ENCODE assay signal across 20 cellular contexts in the genomic region with DNA sequence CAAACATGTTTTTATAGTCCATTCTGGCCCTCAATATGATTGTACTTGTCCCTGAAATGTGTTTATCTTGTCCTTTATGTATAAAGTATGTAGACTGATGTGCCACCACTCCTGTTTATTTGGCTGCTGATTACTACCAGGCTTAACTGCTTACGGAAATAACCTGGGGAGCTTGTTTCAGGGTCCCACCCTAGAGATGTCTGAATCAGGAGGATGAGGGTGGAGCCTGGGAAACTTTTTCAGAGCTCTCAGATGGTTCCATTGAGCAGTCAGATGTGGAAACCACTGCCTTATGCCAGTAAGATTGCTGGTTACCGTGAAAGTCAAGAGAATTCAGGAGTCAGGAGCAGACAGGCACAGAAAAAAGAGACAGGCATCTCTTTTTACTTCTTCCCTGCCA. TPM values are rescaled to one million over a fixed set of nuclear protein-coding genes. Genes with fewer than 3 reads are reported as not detected.
DNase-seq lines count a peak whose midpoint lies in the region; TF ChIP-seq lines count a peak whose summit lies in the region.
"Had no signal": no experiment of that assay in that cellular context is flagged by ENCODE, and none has a peak within 500 bp of the region (broad histone marks: within the 10 kb centered on the region; RNA-seq: fewer than 3 reads in every experiment).

No MANE protein-coding gene starts in this region.

- TF ChIP-seq CTCF in Calu3 (IDR thresholded peaks at IDR 0.05; ENCODE audit: unreplicated experiment): no peak
- TF ChIP-seq CTCF in GM12865 (IDR thresholded peaks at IDR 0.05; ENCODE audit: insufficient read depth, low read depth, low read length, missing control alignments): no peak
- no peak for TF ChIP-seq CTCF in epithelial cell of esophagus (IDR thresholded peaks at IDR 0.05; ENCODE audit: insufficient read depth, low read depth, low read length, missing control alignments)
- TF ChIP-seq CTCF in smooth muscle cell (IDR thresholded peaks at IDR 0.05; ENCODE audit: borderline replicate concordance, insufficient read depth, poor library complexity, severe bottlenecking): no peak
- no peak for TF ChIP-seq CTCF in sigmoid colon (IDR thresholded peaks at IDR 0.05)

- 78% methylated on average over 2 of the region's 2 CpGs for WGBS in smooth muscle cell (ENCODE audit: low lambda C conversion rate)
- WGBS in sigmoid colon, 2 donors: 79 to 84% methylated on average over 2 of the region's 2 CpGs

- no peak for TF ChIP-seq POLR2A in sigmoid colon (IDR thresholded peaks at IDR 0.05)

- H3K9ac ChIP-seq in smooth muscle cell (ENCODE audit: low read depth): no peak overlapping the region

- H3K27ac Mint-ChIP-seq in Calu3 (ENCODE audit: unreplicated experiment): peak overlapping the region; percentile 40
- H3K27ac Mint-ChIP-seq: CD4-positive, alpha-beta memory T cell; HFFc6 had no signal

- no peak overlapping the region for H3K4me3 Mint-ChIP-seq in Calu3 (ENCODE audit: low read depth, unreplicated experiment)
- H3K4me3 Mint-ChIP-seq: CD4-positive, alpha-beta memory T cell; HFFc6 had no signal

- DNase-seq in Calu3 (no peak), GM12865 (ENCODE audit: low read depth) (peak; percentile 32), epithelial cell of esophagus (ENCODE audit: low read depth) (peak; percentile 61), smooth muscle cell (lab: John Stamatoyannopoulos, UW; ENCODE audit: unreplicated experiment) (no peak), sigmoid colon (no peak), DMS114 treated with DMSO at 0.1 percent for 48 hours (lab: John Stamatoyannopoulos, UW; ENCODE audit: unreplicated experiment) (no peak)
- no peak for DNase-seq in central memory CD4-positive, alpha-beta T cell
- DNase-seq: BE2C; CD4-positive, alpha-beta memory T cell; GF-D8; HFFc6; KG1; NCI-H1048; NCI-H345; NCI-H526 treated with DMSO at 0.1 percent for 48 hours; OCI-M1 had no signal

- H2AFZ ChIP-seq in smooth muscle cell (ENCODE audit: low read depth): no peak overlapping the region

- no peaks in the 10 kb centered on the region for H3F3A ChIP-seq in smooth muscle cell (ENCODE audit: low read depth)

- H4K20me1 ChIP-seq in smooth muscle cell (ENCODE audit: low read depth): peaks cover 89% of the 10 kb centered on the region

- peak overlapping the region; percentile 13 for H3K27ac ChIP-seq in smooth muscle cell (ENCODE audit: low read depth)
- H3K27ac ChIP-seq in sigmoid colon: no peak overlapping the region
- H3K27ac ChIP-seq: RWPE1 had no signal

- TF ChIP-seq EP300 in sigmoid colon (IDR thresholded peaks at IDR 0.05): no peak

- no TSS peak for BruUV-seq in Calu3 (replicated peaks; lab: Mats Ljungman, UMichigan)

- H3K4me1 Mint-ChIP-seq in Calu3 (ENCODE audit: low read depth, unreplicated experiment): no peaks in the 10 kb centered on the region

- no peaks in the 10 kb centered on the region for H3K27me3 Mint-ChIP-seq in Calu3 (ENCODE audit: unreplicated experiment)
- H3K27me3 Mint-ChIP-seq: CD4-positive, alpha-beta memory T cell had no signal

- H3K36me3 ChIP-seq in smooth muscle cell (ENCODE audit: low read depth): peaks cover 20% of the 10 kb centered on the region
- peaks cover 16 to 55% (median 31%) of the 10 kb centered on the region in 4 donors for H3K36me3 ChIP-seq in sigmoid colon

- H3K4me3 ChIP-seq in GM12865 (ENCODE audit: low read depth, low read length) (no peak overlapping the region), epithelial cell of esophagus (ENCODE audit: low read length) (no peak overlapping the region), smooth muscle cell (no peak overlapping the region), sigmoid colon (no peak overlapping the region)

- H3K4me2 ChIP-seq in smooth muscle cell: no peak overlapping the region

- H3K9me3 ChIP-seq in smooth muscle cell (replicated peaks; ENCODE audit: low read depth) (no peaks in the 10 kb centered on the region), sigmoid colon (no peaks in the 10 kb centered on the region)
- H3K9me3 ChIP-seq: BE2C had no signal

- H3K4me1 ChIP-seq in smooth muscle cell (ENCODE audit: low read depth) (no peaks in the 10 kb centered on the region), sigmoid colon (peaks cover 0 to 16% (median 6%) of the 10 kb centered on the region in 4 donors)
- H3K4me1 ChIP-seq: BE2C had no signal

- CTCF ChIA-PET in Calu3 (lab: Charles Lee): interaction anchor here (0.6 kb wide), 1 partner anchor 51 kb away, joined by 3 read pairs; no protein-coding TSS in a partner anchor

- H3K36me3 Mint-ChIP-seq in Calu3 (ENCODE audit: insufficient read depth, unreplicated experiment): peaks cover 55% of the 10 kb centered on the region

- intact Hi-C loops in Calu3 (cut with micrococcal nuclease; ENCODE audit: unreplicated experiment) (no loop called here), sigmoid colon (cut with DNase I) (no loop called here)

- H3K9me3 Mint-ChIP-seq in Calu3 (ENCODE audit: low read depth, unreplicated experiment): no peaks in the 10 kb centered on the region
- H3K9me3 Mint-ChIP-seq: CD4-positive, alpha-beta memory T cell; HFFc6 had no signal

- peaks cover 52% of the 10 kb centered on the region for H3K79me2 ChIP-seq in smooth muscle cell (ENCODE audit: low read depth)

- H3K27me3 ChIP-seq in smooth muscle cell (ENCODE audit: low read depth): no peaks in the 10 kb centered on the region
- no peaks in the 10 kb centered on the region for H3K27me3 ChIP-seq in sigmoid colon
- H3K27me3 ChIP-seq: BE2C had no signal

RNA-seq across cellular contexts. Expression of gene SLC23A1, which starts 19.2 kb away (rescaled TPM):
- total RNA-seq in Calu3 (2022): 0.80 and 2.8 TPM in 2 replicates
- not detected in 2 replicates for total RNA-seq in smooth muscle cell
- 0.22 and 0.35 TPM in 2 replicates for polyA plus RNA-seq in smooth muscle cell
- total RNA-seq in sigmoid colon: not detected
- 1 to 10 TPM in 2 of 3 donors, under 1 TPM in 1; 0.60 to 2.1 (median 1.7) TPM for polyA plus RNA-seq in sigmoid colon
- total RNA-seq: CD4-positive, alpha-beta memory T cell; H4; HFFc6; M059J had no signal
- polyA plus RNA-seq: AG04450; CD4-positive, alpha-beta memory T cell had no signal

RNA-seq across cellular contexts. Expression of gene PAIP2, which starts 22.3 kb away (rescaled TPM):
- total RNA-seq in Calu3 (2022): 73.0 and 81.2 TPM in 2 replicates
- total RNA-seq in smooth muscle cell: 96.1 and 98.1 TPM in 2 replicates
- 120 and 123 TPM in 2 replicates for polyA plus RNA-seq in smooth muscle cell
- 100 to 1,000 TPM in 2 of 4 donors, 10 to 100 TPM in 2; 96.5 to 146 (median 109) TPM for total RNA-seq in sigmoid colon
- polyA plus RNA-seq in sigmoid colon: 100 to 1,000 TPM in 1 of 3 donors, 10 to 100 TPM in 2; 70.7 to 104 (median 78.7) TPM

RNA-seq across cellular contexts. Expression of gene MZB1, which starts 25.8 kb away (rescaled TPM):
- total RNA-seq in Calu3 (2022) (0.24 TPM in 1 of 2 replicates, not detected in the other), smooth muscle cell (not detected in 2 replicates), sigmoid colon (1 to 10 TPM in 1 of 4 donors, not detected in 3; 2.2 TPM)
- polyA plus RNA-seq in smooth muscle cell (0.19 TPM in 1 of 2 replicates, not detected in the other), sigmoid colon (10 to 100 TPM in 1 of 3 donors, 1 to 10 TPM in 2; 2.4 to 29.2 (median 3.9) TPM)
- total RNA-seq: H4, M059J had no signal
- polyA plus RNA-seq: AG04450 had no signal

RNA-seq across cellular contexts. Expression of gene PROB1, which starts 31.0 kb away (rescaled TPM):
- total RNA-seq in Calu3 (2022) (1.9 and 2.4 TPM in 2 replicates), smooth muscle cell (0.90 and 1.2 TPM in 2 replicates), sigmoid colon (under 1 TPM; 0.16 to 0.55 (median 0.31) TPM)
- polyA plus RNA-seq in smooth muscle cell (3.8 and 5.7 TPM in 2 replicates), sigmoid colon (1 to 10 TPM in 1 of 3 donors, under 1 TPM in 2; under 0.01 to 1.8 (median 0.69) TPM)
- total RNA-seq: H4 had no signal

RNA-seq across cellular contexts. Expression of gene SPATA24, which starts 40.0 kb away (rescaled TPM):
- 5.1 and 6.8 TPM in 2 replicates for total RNA-seq in Calu3 (2022)
- total RNA-seq in smooth muscle cell: 2.0 and 4.0 TPM in 2 replicates
- 2.2 and 2.6 TPM in 2 replicates for polyA plus RNA-seq in smooth muscle cell
- total RNA-seq in sigmoid colon: 1 to 10 TPM; 1.4 to 7.9 (median 2.0) TPM
- 1 to 10 TPM; 7.3 to 9.0 (median 7.9) TPM for polyA plus RNA-seq in sigmoid colon

Comparison
In these comparisons a context has a peak if more than half of its experiments do, and no peak if none do; other contexts are left out.
1. DNase-seq: peak in GM12865 (single experiment) and epithelial cell of esophagus (single experiment); none in Calu3 (single experiment), smooth muscle cell (single experiment), central memory CD4-positive, alpha-beta T cell (single experiment), sigmoid colon (single experiment) and DMS114 treated with DMSO at 0.1 percent for 48 hours (single experiment).